1 cellular context compared by ENCODE assay signal in genomic region chr3:184635126-184635525, GRCh38.
TF ChIP-seq lines count a peak whose summit lies in the region.

No MANE protein-coding gene starts in this region.

TF ChIP-seq in IMR-90, 13 proteins besides CTCF, POLR2A, EP300 and RAD21 (continued from another document):
- TF ChIP-seq, protein P1, sequence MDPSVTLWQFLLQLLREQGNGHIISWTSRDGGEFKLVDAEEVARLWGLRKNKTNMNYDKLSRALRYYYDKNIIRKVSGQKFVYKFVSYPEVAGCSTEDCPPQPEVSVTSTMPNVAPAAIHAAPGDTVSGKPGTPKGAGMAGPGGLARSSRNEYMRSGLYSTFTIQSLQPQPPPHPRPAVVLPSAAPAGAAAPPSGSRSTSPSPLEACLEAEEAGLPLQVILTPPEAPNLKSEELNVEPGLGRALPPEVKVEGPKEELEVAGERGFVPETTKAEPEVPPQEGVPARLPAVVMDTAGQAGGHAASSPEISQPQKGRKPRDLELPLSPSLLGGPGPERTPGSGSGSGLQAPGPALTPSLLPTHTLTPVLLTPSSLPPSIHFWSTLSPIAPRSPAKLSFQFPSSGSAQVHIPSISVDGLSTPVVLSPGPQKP (IDR thresholded peaks at IDR 0.05; ENCODE audit: borderline replicate concordance, low read depth, low read length), result no peak
- TF ChIP-seq RCOR1 (IDR thresholded peaks at IDR 0.05; ENCODE audit: insufficient replicate concordance, low read length) (no peak), MAFK (IDR thresholded peaks at IDR 0.05; ENCODE audit: low read depth, low read length) (no peak), MAZ (IDR thresholded peaks at IDR 0.05; ENCODE audit: borderline replicate concordance, low read depth, low read length) (no peak), MXI1 (IDR thresholded peaks at IDR 0.05; ENCODE audit: borderline replicate concordance, low read depth, low read length) (no peak)
